Comparison of ENCODE assay signal across 8 cellular contexts in the genomic region with DNA sequence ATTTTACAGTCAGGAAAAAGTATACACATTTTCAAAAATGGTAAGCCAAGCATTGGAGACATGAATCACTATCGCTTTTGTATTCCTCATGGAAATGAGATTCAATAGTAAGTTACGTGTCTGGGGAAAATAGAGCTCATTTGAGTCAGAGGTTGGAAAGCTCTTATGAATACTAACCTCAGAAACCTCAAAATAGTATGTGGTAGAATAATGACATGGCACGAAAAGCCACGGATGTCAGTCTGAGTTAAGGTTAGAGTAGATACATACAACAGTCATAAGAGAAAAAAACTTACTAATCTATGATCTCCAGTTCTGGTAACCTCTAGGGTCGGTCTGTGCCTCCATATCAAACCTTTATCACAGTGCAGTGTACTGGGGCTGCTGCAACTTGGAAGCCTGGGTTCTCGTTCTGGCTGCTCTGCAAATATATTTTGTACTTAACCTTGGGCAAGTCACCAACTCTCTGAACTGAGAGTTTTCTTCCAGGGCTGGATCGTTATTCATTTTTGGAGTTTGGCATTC.
A peak's percentile ranks its signal among the peaks of the same experiment; 100 is the strongest.
DNase-seq lines count a peak whose midpoint lies in the region.

No MANE protein-coding gene starts in this region.

- DNase-seq in stimulated activated CD4-positive, alpha-beta T cell treated with anti-CD3 and anti-CD28 coated beads, Interleukin-15, amount 100 ng/mL, for 24 hours = peak; percentile 51
- no peak for DNase-seq in stimulated activated CD4-positive, alpha-beta T cell treated with anti-CD3 and anti-CD28 coated beads, Interleukin-12 subunit alpha, Interleukin-12 subunit beta, amount 100 ng/mL, for 4 hours
- DNase-seq in SW480 (ENCODE audit: low spot score) = peak; percentile 75
- peak; percentile 86 for DNase-seq in glomerular visceral epithelial cell (ENCODE audit: extremely low spot score)
- no peak for DNase-seq in NAMALWA (ENCODE audit: low spot score)
- no peak for DNase-seq in NCI-H1436 treated with DMSO at 0.1 percent for 48 hours (lab: John Stamatoyannopoulos, UW)
- DNase-seq in NCI-H2029 treated with DMSO at 0.1 percent for 48 hours (lab: John Stamatoyannopoulos, UW) = no peak
- no peak for DNase-seq in GM19238 (ENCODE audit: insufficient read length, low spot score)

Comparison
In these comparisons a context has a peak if more than half of its experiments do, and no peak if none do; other contexts are left out.
1. DNase-seq: peak in stimulated activated CD4-positive, alpha-beta T cell treated with anti-CD3 and anti-CD28 coated beads, Interleukin-15, amount 100 ng/mL, for 24 hours (single experiment), SW480 (single experiment) and glomerular visceral epithelial cell (single experiment); none in stimulated activated CD4-positive, alpha-beta T cell treated with anti-CD3 and anti-CD28 coated beads, Interleukin-12 subunit alpha, Interleukin-12 subunit beta, amount 100 ng/mL, for 4 hours (single experiment), NAMALWA (single experiment), NCI-H1436 treated with DMSO at 0.1 percent for 48 hours (single experiment), NCI-H2029 treated with DMSO at 0.1 percent for 48 hours (single experiment) and GM19238 (single experiment).